ENCODE assay signal across 21 cellular contexts in genomic region chr20:8664778-8665177, GRCh38.
DNase-seq lines count a peak whose midpoint lies in the region; ATAC-seq and TF ChIP-seq lines count a peak whose summit lies in the region.
"Had no signal": no experiment of that assay in that cellular context is flagged by ENCODE, and none has a peak within 500 bp of the region (broad histone marks: within the 10 kb centered on the region; RNA-seq: fewer than 3 reads in every experiment).

No MANE protein-coding gene starts in this region.

- no peak for TF ChIP-seq POLR2A in HCT116 (IDR thresholded peaks at IDR 0.05; ENCODE audit: borderline replicate concordance, extremely low read depth, insufficient read depth, insufficient read length)

- H3K4me1 Mint-ChIP-seq in glutamatergic neuron (ENCODE audit: low read depth, unreplicated experiment), result peaks cover 10% of the 10 kb centered on the region
- peaks cover 3% of the 10 kb centered on the region for H3K4me1 Mint-ChIP-seq in activated T-cell treated with anti-CD3 and anti-CD28 coated beads, Interleukin-2, amount 50 U/mL, for 24 hours (ENCODE audit: low read depth)
- H3K4me1 Mint-ChIP-seq: activated naive CD4-positive, alpha-beta T cell treated with anti-CD3 and anti-CD28 coated beads, Interleukin-2, amount 50 U/mL, for 24 hours; B cell; stimulated activated memory B cell treated with anti-CD40 and anti-IgM and Interleukin-4, amounts not matched to agents 10 μg/mL and 1 μg/mL and 100 μg/mL, for 72 hours had no signal

- H3K9me3 ChIP-seq in HCT116 (ENCODE audit: control insufficient read depth in 1 of 2, insufficient read depth in 1 of 2, low read depth in 1 of 2, low read length in 2 of 2), result no peaks in the 10 kb centered on the region
- H3K9me3 ChIP-seq: breast epithelium, tibial nerve had no signal

- H3K79me2 ChIP-seq in HCT116 (ENCODE audit: insufficient read depth, low read length), result no peaks in the 10 kb centered on the region

- H3K27ac ChIP-seq in C4-2B, result no peak overlapping the region
- H3K27ac ChIP-seq in HCT116 (ENCODE audit: low read depth, low read length), result no peak overlapping the region
- H3K27ac ChIP-seq: breast epithelium, tibial nerve had no signal

- no peak overlapping the region for H3K4me2 ChIP-seq in HCT116 (ENCODE audit: low read length)

- RAD21 ChIA-PET in HCT116 (lab: Charles Lee; ENCODE audit: low non-redundant PET in 1 of 2, low total read pairs in 2 of 2, uncharacterized antibody in 2 of 2, unreplicated experiment in 2 of 2), result no interaction called here

- CTCF ChIA-PET in HCT116 (lab: Charles Lee), result interaction anchor here (1.2 kb wide), 1 partner anchor 189 kb away, joined by 3 read pairs; no protein-coding TSS in a partner anchor

- no peak overlapping the region for H3K9ac ChIP-seq in HCT116 (ENCODE audit: low read length)

- no peaks in the 10 kb centered on the region for H3K9me2 ChIP-seq in HCT116 (ENCODE audit: insufficient read depth)

- no peak overlapping the region for H3K27ac Mint-ChIP-seq in glutamatergic neuron (ENCODE audit: unreplicated experiment)
- no peak overlapping the region for H3K27ac Mint-ChIP-seq in activated T-cell treated with anti-CD3 and anti-CD28 coated beads, Interleukin-2, amount 50 U/mL, for 24 hours
- H3K27ac Mint-ChIP-seq: activated naive CD4-positive, alpha-beta T cell treated with anti-CD3 and anti-CD28 coated beads, Interleukin-2, amount 50 U/mL, for 24 hours; B cell; stimulated activated memory B cell treated with anti-CD40 and anti-IgM and Interleukin-4, amounts not matched to agents 10 μg/mL and 1 μg/mL and 100 μg/mL, for 72 hours had no signal

- TF ChIP-seq CTCF in C4-2B (conservative IDR thresholded peaks at IDR 0.05) (peak; percentile 17; the same call in 1 of the 2 replicates), HCT116 (IDR thresholded peaks at IDR 0.05 in 2 of 3, conservative IDR thresholded peaks at IDR 0.05 in 1 of 3; ENCODE audit: borderline replicate concordance in 1 of 3, insufficient read depth in 1 of 3, low read depth in 2 of 3, low read length in 2 of 3) (peak in 1 of 3 experiments; percentile 21; a peak in 1 of 6 replicates), glutamatergic neuron (IDR thresholded peaks at IDR 0.05; ENCODE audit: partially characterized antibody, unreplicated experiment) (peak; percentile 21)

- peaks cover 2% of the 10 kb centered on the region for H3K27me3 Mint-ChIP-seq in glutamatergic neuron (ENCODE audit: unreplicated experiment)
- no peaks in the 10 kb centered on the region for H3K27me3 Mint-ChIP-seq in activated T-cell treated with anti-CD3 and anti-CD28 coated beads, Interleukin-2, amount 50 U/mL, for 24 hours
- H3K27me3 Mint-ChIP-seq: activated naive CD4-positive, alpha-beta T cell treated with anti-CD3 and anti-CD28 coated beads, Interleukin-2, amount 50 U/mL, for 24 hours; B cell; stimulated activated memory B cell treated with anti-CD40 and anti-IgM and Interleukin-4, amounts not matched to agents 10 μg/mL and 1 μg/mL and 100 μg/mL, for 72 hours had no signal

- POLR2A ChIA-PET in HCT116 (lab: Charles Lee), result no interaction called here

- H2AFZ ChIP-seq in HCT116 (ENCODE audit: low read depth, low read length, poor library complexity, severe bottlenecking), result no peak overlapping the region

- H3K36me3 Mint-ChIP-seq in glutamatergic neuron (ENCODE audit: unreplicated experiment), result no peaks in the 10 kb centered on the region
- H3K36me3 Mint-ChIP-seq in activated T-cell treated with anti-CD3 and anti-CD28 coated beads, Interleukin-2, amount 50 U/mL, for 24 hours (ENCODE audit: low read depth), result no peaks in the 10 kb centered on the region
- H3K36me3 Mint-ChIP-seq: activated naive CD4-positive, alpha-beta T cell treated with anti-CD3 and anti-CD28 coated beads, Interleukin-2, amount 50 U/mL, for 24 hours; stimulated activated memory B cell treated with anti-CD40 and anti-IgM and Interleukin-4, amounts not matched to agents 10 μg/mL and 1 μg/mL and 100 μg/mL, for 72 hours had no signal

- H3K27me3 ChIP-seq in HCT116 (ENCODE audit: insufficient read depth, low read length), result no peaks in the 10 kb centered on the region
- H3K27me3 ChIP-seq: breast epithelium, tibial nerve had no signal

- no peaks in the 10 kb centered on the region for H3K4me1 ChIP-seq in HCT116 (ENCODE audit: control insufficient read depth in 1 of 2, insufficient read depth in 2 of 2, low read length in 2 of 2)
- H3K4me1 ChIP-seq: breast epithelium had no signal

- H4K20me1 ChIP-seq in HCT116 (ENCODE audit: insufficient read depth), result no peaks in the 10 kb centered on the region

- no peak overlapping the region for H3K4me3 Mint-ChIP-seq in glutamatergic neuron (ENCODE audit: unreplicated experiment)
- no peak overlapping the region for H3K4me3 Mint-ChIP-seq in activated T-cell treated with anti-CD3 and anti-CD28 coated beads, Interleukin-2, amount 50 U/mL, for 24 hours
- H3K4me3 Mint-ChIP-seq: activated naive CD4-positive, alpha-beta T cell treated with anti-CD3 and anti-CD28 coated beads, Interleukin-2, amount 50 U/mL, for 24 hours; B cell; stimulated activated memory B cell treated with anti-CD40 and anti-IgM and Interleukin-4, amounts not matched to agents 10 μg/mL and 1 μg/mL and 100 μg/mL, for 72 hours had no signal

- no TSS peak for BruUV-seq in HCT116 (replicated peaks; lab: Mats Ljungman, UMichigan)

- no peak overlapping the region for H3K4me3 ChIP-seq in HCT116 (replicated peaks in 1 of 2; ENCODE audit: low read depth in 1 of 2, low read length in 2 of 2)
- H3K4me3 ChIP-seq: breast epithelium, tibial nerve had no signal

- intact Hi-C loops in HCT116 (cut with micrococcal nuclease), result no loop called here

- DNase-seq in HCT116 (ENCODE audit: low read depth, low spot score) (peak; percentile 2), RPMI7951 (ENCODE audit: low read depth) (peak; percentile 37), glutamatergic neuron (no peak), GM19238 (ENCODE audit: insufficient read length, low spot score) (no peak), COLO668 (lab: John Stamatoyannopoulos, UW; ENCODE audit: unreplicated experiment) (no peak)
- DNase-seq in activated T-cell treated with anti-CD3 and anti-CD28 coated beads, Interleukin-2, amount 50 U/mL, for 24 hours, result no peak
- DNase-seq: activated CD4-positive, alpha-beta T cell treated with anti-CD3 and anti-CD28 coated beads, Interleukin-2, amount 50 U/mL, for 48 hours; activated T-cell treated with anti-CD3 and anti-CD28 coated beads, Interleukin-2, amount 50 U/mL, for 1 hour; GDM1; head of caudate nucleus; kidney; NCI-H1694 treated with DMSO at 0.1 percent for 48 hours; NCI-H446; SW 1271 had no signal

- no peaks in the 10 kb centered on the region for H3K36me3 ChIP-seq in HCT116 (ENCODE audit: control insufficient read depth in 1 of 2, insufficient read depth in 2 of 2, low read length in 2 of 2)
- H3K36me3 ChIP-seq: breast epithelium, tibial nerve had no signal

- ATAC-seq in HCT116, result peak; percentile 62
- ATAC-seq in GM18520 (IDR thresholded peaks at IDR 0.05; ENCODE audit: unreplicated experiment), result no peak
- ATAC-seq: stimulated activated memory B cell treated with anti-CD40 and anti-IgM and Interleukin-4, amounts not matched to agents 10 μg/mL and 1 μg/mL and 100 μg/mL, for 72 hours had no signal

- TF ChIP-seq RAD21 in HCT116 (IDR thresholded peaks at IDR 0.05; ENCODE audit: low read depth), result peak; percentile 19; the same call in 1 of the 2 replicates

- no peaks in the 10 kb centered on the region for H3K9me3 Mint-ChIP-seq in glutamatergic neuron (ENCODE audit: unreplicated experiment)
- H3K9me3 Mint-ChIP-seq in activated T-cell treated with anti-CD3 and anti-CD28 coated beads, Interleukin-2, amount 50 U/mL, for 24 hours, result no peaks in the 10 kb centered on the region
- H3K9me3 Mint-ChIP-seq: activated naive CD4-positive, alpha-beta T cell treated with anti-CD3 and anti-CD28 coated beads, Interleukin-2, amount 50 U/mL, for 24 hours; stimulated activated memory B cell treated with anti-CD40 and anti-IgM and Interleukin-4, amounts not matched to agents 10 μg/mL and 1 μg/mL and 100 μg/mL, for 72 hours had no signal

TF ChIP-seq in HCT116, 20 proteins besides CTCF, POLR2A, EP300 and RAD21:
- TF ChIP-seq CEBPB (IDR thresholded peaks at IDR 0.05; ENCODE audit: low read depth) (no peak), SP1 (IDR thresholded peaks at IDR 0.05; ENCODE audit: low read depth) (no peak), ZNF274 (IDR thresholded peaks at IDR 0.05; ENCODE audit: low read depth, low read length) (no peak), EGR1 (IDR thresholded peaks at IDR 0.05; ENCODE audit: low read depth) (no peak), MAX (IDR thresholded peaks at IDR 0.05) (no peak), EZH2 (IDR thresholded peaks at IDR 0.05) (no peak), ZBTB33 (IDR thresholded peaks at IDR 0.05; ENCODE audit: extremely low read depth, insufficient replicate concordance, low read length) (no peak), TCF7L2 (IDR thresholded peaks at IDR 0.05; ENCODE audit: borderline replicate concordance, extremely low read depth, insufficient read depth, insufficient read length) (no peak), SRF (IDR thresholded peaks at IDR 0.05; ENCODE audit: low read depth) (no peak)

Comparison
In these comparisons a context has a peak if more than half of its experiments do, and no peak if none do; other contexts are left out.
1. DNase-seq: peak in HCT116 (single experiment) and RPMI7951 (single experiment); none in glutamatergic neuron (single experiment), GM19238 (single experiment), activated T-cell treated with anti-CD3 and anti-CD28 coated beads, Interleukin-2, amount 50 U/mL, for 24 hours (single experiment) and COLO668 (single experiment).